Comparison of ENCODE assay signal across 24 cellular contexts in the genomic region with DNA sequence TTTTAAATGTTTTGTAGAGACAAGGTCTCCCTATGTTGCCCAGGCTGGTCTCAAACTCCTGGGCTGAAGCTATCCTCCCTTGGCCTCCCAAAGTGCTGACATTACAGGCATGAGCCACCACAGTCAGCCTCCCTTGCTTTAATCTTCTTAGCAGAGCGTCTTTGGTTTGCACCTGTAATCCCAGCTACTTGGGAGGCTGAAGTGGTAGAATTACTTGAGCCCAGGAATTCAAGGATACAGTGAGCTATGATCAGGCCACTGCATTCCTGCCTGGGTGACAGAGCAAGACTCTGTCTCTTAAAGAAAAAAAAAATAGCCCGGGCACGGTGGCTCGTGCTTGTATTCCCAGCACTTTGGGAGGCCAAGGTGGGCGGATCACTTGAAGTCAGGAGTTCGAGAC. TPM values are rescaled to one million over a fixed set of nuclear protein-coding genes. Genes with fewer than 3 reads are reported as not detected.
DNase-seq lines count a peak whose midpoint lies in the region; ATAC-seq and TF ChIP-seq lines count a peak whose summit lies in the region.
"Had no signal": no experiment of that assay in that cellular context is flagged by ENCODE, and none has a peak within 500 bp of the region (broad histone marks: within the 10 kb centered on the region; RNA-seq: fewer than 3 reads in every experiment).

No MANE protein-coding gene starts in this region.

- H3K4me2 ChIP-seq in BLaER1 = no peak overlapping the region

- H3K27me3 ChIP-seq in BLaER1 (no peaks in the 10 kb centered on the region), prostate gland (replicated peaks; ENCODE audit: insufficient read depth) (no peaks in the 10 kb centered on the region)
- no peaks in the 10 kb centered on the region for H3K27me3 ChIP-seq in CD8-positive, alpha-beta T cell (ENCODE audit: insufficient read depth, low read length)
- H3K27me3 ChIP-seq in naive thymus-derived CD4-positive, alpha-beta T cell (ENCODE audit: control insufficient read depth in 2 of 2, insufficient read depth in 2 of 2, low read length in 2 of 2) = no peaks in the 10 kb centered on the region
- H3K27me3 ChIP-seq: brain microvascular endothelial cell had no signal

- peaks cover 53% of the 10 kb centered on the region for H3K4me1 ChIP-seq in BLaER1
- H3K4me1 ChIP-seq in CD8-positive, alpha-beta T cell (ENCODE audit: insufficient read depth, low read length) = peaks cover 67% of the 10 kb centered on the region
- peaks cover 0 to 28% of the 10 kb centered on the region in 2 donors for H3K4me1 ChIP-seq in naive thymus-derived CD4-positive, alpha-beta T cell (ENCODE audit: control insufficient read depth in 2 of 2, insufficient read depth in 2 of 2, low read length in 2 of 2)
- H3K4me1 ChIP-seq in prostate gland (replicated peaks) = no peaks in the 10 kb centered on the region

- WGBS in prostate gland = 94% methylated on average over 6 of the region's 6 CpGs

- TF ChIP-seq CTCF in CD8-positive, alpha-beta T cell (IDR thresholded peaks at IDR 0.05) = no peak
- no peak for TF ChIP-seq CTCF in prostate gland (IDR thresholded peaks at IDR 0.05)

- CTCF ChIA-PET in CD8-positive, alpha-beta T cell (lab: Charles Lee) = interaction anchor here (0.6 to 1.6 kb wide), 5 partner anchors 13 to 167 kb away, joined by 3 to 6 read pairs (median 3); no protein-coding TSS in a partner anchor
- CTCF ChIA-PET in naive thymus-derived CD4-positive, alpha-beta T cell (lab: Charles Lee) = interaction anchor here (0.7 to 1.7 kb wide), 3 partner anchors 11 to 44 kb away, joined by 3 to 8 read pairs (median 3); no protein-coding TSS in a partner anchor

- peaks cover 41% of the 10 kb centered on the region for H3K36me3 Mint-ChIP-seq in CD8-positive, alpha-beta T cell
- H3K36me3 Mint-ChIP-seq in activated naive CD8-positive, alpha-beta T cell treated with anti-CD3 and anti-CD28 coated beads for 36 hours = peaks cover 31% of the 10 kb centered on the region
- peaks cover 0 to 17% (median 10%) of the 10 kb centered on the region in 5 donors for H3K36me3 Mint-ChIP-seq in naive thymus-derived CD4-positive, alpha-beta T cell

- POLR2A ChIA-PET in CD8-positive, alpha-beta T cell (lab: Charles Lee) = no interaction called here
- POLR2A ChIA-PET in naive thymus-derived CD4-positive, alpha-beta T cell (lab: Charles Lee) = interaction anchor here (1.2 to 1.7 kb wide), 2 partner anchors 16 to 101 kb away, joined by 3 read pairs; no protein-coding TSS in a partner anchor

- H4K20me1 ChIP-seq in BLaER1 = peaks cover 100% of the 10 kb centered on the region

- intact Hi-C loops in CD8-positive, alpha-beta T cell (cut with DNase I, micrococcal nuclease) = no loop called here
- intact Hi-C loops in naive thymus-derived CD4-positive, alpha-beta T cell (cut with micrococcal nuclease) = loop anchor here in 1 of 2 donors (2.0 kb wide), 1 partner anchor 14 kb away; no protein-coding TSS in a partner anchor
- intact Hi-C loops in prostate gland (cut with DNase I) = no loop called here

- no peak for ATAC-seq in CD8-positive, alpha-beta T cell
- ATAC-seq in naive thymus-derived CD4-positive, alpha-beta T cell = no peak
- no peak for ATAC-seq in GM21367 (IDR thresholded peaks at IDR 0.05; ENCODE audit: unreplicated experiment)
- ATAC-seq: GM12878, PC-3 had no signal

- no peaks in the 10 kb centered on the region for H3K27me3 Mint-ChIP-seq in CD8-positive, alpha-beta T cell (ENCODE audit: low read depth)
- no peaks in the 10 kb centered on the region for H3K27me3 Mint-ChIP-seq in activated naive CD8-positive, alpha-beta T cell treated with anti-CD3 and anti-CD28 coated beads for 36 hours
- H3K27me3 Mint-ChIP-seq in naive thymus-derived CD4-positive, alpha-beta T cell = no peaks in the 10 kb centered on the region
- H3K27me3 Mint-ChIP-seq: activated naive CD4-positive, alpha-beta T cell treated with anti-CD3 and anti-CD28 coated beads, Interleukin-2, amount 50 U/mL, for 24 hours had no signal

- H3K9me3 Mint-ChIP-seq in CD8-positive, alpha-beta T cell = no peaks in the 10 kb centered on the region
- no peaks in the 10 kb centered on the region for H3K9me3 Mint-ChIP-seq in activated naive CD8-positive, alpha-beta T cell treated with anti-CD3 and anti-CD28 coated beads for 36 hours
- no peaks in the 10 kb centered on the region for H3K9me3 Mint-ChIP-seq in naive thymus-derived CD4-positive, alpha-beta T cell
- H3K9me3 Mint-ChIP-seq: activated naive CD4-positive, alpha-beta T cell treated with anti-CD3 and anti-CD28 coated beads, Interleukin-2, amount 50 U/mL, for 24 hours; HFFc6; T-helper 1 cell treated with Interleukin-12 subunit alpha and Interleukin-12 subunit beta and Interleukin-4 antibody, amounts not matched to agents 30 μg/mL and 1 μg/mL, for 36 hours had no signal

- no peak overlapping the region for H3K4me3 Mint-ChIP-seq in CD8-positive, alpha-beta T cell
- H3K4me3 Mint-ChIP-seq in activated naive CD8-positive, alpha-beta T cell treated with anti-CD3 and anti-CD28 coated beads for 36 hours = no peak overlapping the region
- H3K4me3 Mint-ChIP-seq in naive thymus-derived CD4-positive, alpha-beta T cell = peak overlapping the region in 3 of 10 donors; percentile 27 to 45 (median 41)
- H3K4me3 Mint-ChIP-seq: activated naive CD4-positive, alpha-beta T cell treated with anti-CD3 and anti-CD28 coated beads, Interleukin-2, amount 50 U/mL, for 24 hours; HFFc6; T-helper 1 cell treated with Interleukin-12 subunit alpha and Interleukin-12 subunit beta and Interleukin-4 antibody, amounts not matched to agents 30 μg/mL and 1 μg/mL, for 36 hours had no signal

- no peak overlapping the region for H3K9ac ChIP-seq in BLaER1

- peaks cover 71% of the 10 kb centered on the region for H3K4me1 Mint-ChIP-seq in CD8-positive, alpha-beta T cell (ENCODE audit: low read depth)
- peaks cover 66% of the 10 kb centered on the region for H3K4me1 Mint-ChIP-seq in activated naive CD8-positive, alpha-beta T cell treated with anti-CD3 and anti-CD28 coated beads for 36 hours
- H3K4me1 Mint-ChIP-seq in naive thymus-derived CD4-positive, alpha-beta T cell = peaks cover 46 to 87% (median 64%) of the 10 kb centered on the region in 7 donors

- peak overlapping the region; percentile 31; the same call in 1 of the 2 replicates for H3K27ac ChIP-seq in BLaER1
- no peak overlapping the region for H3K27ac ChIP-seq in CD8-positive, alpha-beta T cell (ENCODE audit: low read depth, low read length)
- no peak overlapping the region for H3K27ac ChIP-seq in naive thymus-derived CD4-positive, alpha-beta T cell (ENCODE audit: low read depth, low read length)
- no peak overlapping the region for H3K27ac ChIP-seq in prostate gland
- H3K27ac ChIP-seq: brain microvascular endothelial cell had no signal

- DNase-seq in CD8-positive, alpha-beta T cell = peak in 1 of 7 experiments; percentile 9
- no peak for DNase-seq in activated naive CD8-positive, alpha-beta T cell treated with anti-CD3 and anti-CD28 coated beads for 36 hours
- DNase-seq in naive thymus-derived CD4-positive, alpha-beta T cell = no peak
- DNase-seq in prostate gland (ENCODE audit: low spot score) (no peak), ureter (ENCODE audit: low spot score) (no peak), NCI-H2196 treated with DMSO at 0.1 percent for 48 hours (lab: John Stamatoyannopoulos, UW; ENCODE audit: unreplicated experiment) (no peak)
- DNase-seq: activated CD4-positive, CD25-positive, alpha-beta regulatory T cell; brain microvascular endothelial cell; foreskin fibroblast; GDM1; HFFc6; hippocampal formation; kidney; mesenchymal stem cell; NCI-H1417 treated with DMSO at 0.1 percent for 48 hours; NCI-H748 treated with DMSO at 0.1 percent for 48 hours; PC-3; stimulated activated CD4-positive, alpha-beta T cell treated with anti-CD3 and anti-CD28 coated beads, Interleukin-15, amount 100 ng/mL, for 24 hours; stimulated activated naive CD4-positive, alpha-beta T cell had no signal

- H3K4me3 ChIP-seq in BLaER1 (no peak overlapping the region), prostate gland (no peak overlapping the region)
- no peak overlapping the region for H3K4me3 ChIP-seq in CD8-positive, alpha-beta T cell (ENCODE audit: low read depth, low read length)
- H3K4me3 ChIP-seq in naive thymus-derived CD4-positive, alpha-beta T cell (ENCODE audit: low read length) = no peak overlapping the region
- H3K4me3 ChIP-seq: GM12878 had no signal

- no peak for TF ChIP-seq POLR2A in prostate gland (IDR thresholded peaks at IDR 0.05)

- H3K9me3 ChIP-seq in BLaER1 (no peaks in the 10 kb centered on the region), prostate gland (no peaks in the 10 kb centered on the region)
- H3K9me3 ChIP-seq in CD8-positive, alpha-beta T cell (ENCODE audit: low read length) = no peaks in the 10 kb centered on the region
- no peaks in the 10 kb centered on the region for H3K9me3 ChIP-seq in naive thymus-derived CD4-positive, alpha-beta T cell (ENCODE audit: control insufficient read depth in 2 of 3, low read length in 3 of 3)

- H3K27ac Mint-ChIP-seq in CD8-positive, alpha-beta T cell = peak overlapping the region; percentile 88
- H3K27ac Mint-ChIP-seq in activated naive CD8-positive, alpha-beta T cell treated with anti-CD3 and anti-CD28 coated beads for 36 hours = peak overlapping the region; percentile 76
- H3K27ac Mint-ChIP-seq in naive thymus-derived CD4-positive, alpha-beta T cell = peak overlapping the region in 8 of 9 donors; percentile 55 to 87 (median 78)
- H3K27ac Mint-ChIP-seq: HFFc6; T-helper 1 cell treated with Interleukin-12 subunit alpha and Interleukin-12 subunit beta and Interleukin-4 antibody, amounts not matched to agents 30 μg/mL and 1 μg/mL, for 36 hours had no signal

- peaks cover 78% of the 10 kb centered on the region for H3K36me3 ChIP-seq in BLaER1
- H3K36me3 ChIP-seq in CD8-positive, alpha-beta T cell (ENCODE audit: insufficient read depth, low read length) = no peaks in the 10 kb centered on the region
- H3K36me3 ChIP-seq in naive thymus-derived CD4-positive, alpha-beta T cell (ENCODE audit: control insufficient read depth in 2 of 3, insufficient read depth in 3 of 3, low read length in 3 of 3) = peaks cover 0 to 12% (median 4%) of the 10 kb centered on the region in 3 experiments
- H3K36me3 ChIP-seq in prostate gland = no peaks in the 10 kb centered on the region
- H3K36me3 ChIP-seq: brain microvascular endothelial cell had no signal

RNA-seq across cellular contexts. Expression of a gene that starts 27.8 kb away (rescaled TPM):
- 100 to 1,000 TPM; 180 TPM for total RNA-seq in CD8-positive, alpha-beta T cell
- 100 to 1,000 TPM; 286 to 297 TPM for total RNA-seq in activated naive CD8-positive, alpha-beta T cell treated with anti-CD3 and anti-CD28 coated beads for 36 hours
- 100 to 1,000 TPM; 145 to 214 (median 184) TPM for total RNA-seq in naive thymus-derived CD4-positive, alpha-beta T cell
- polyA plus RNA-seq in naive thymus-derived CD4-positive, alpha-beta T cell = 100 to 1,000 TPM; 320 to 343 TPM
- total RNA-seq in prostate gland = 10 to 100 TPM; 90.3 to 96.3 TPM
- 180 TPM for total RNA-seq in ureter

RNA-seq across cellular contexts. Expression of a gene that starts 59.2 kb away (rescaled TPM):
- 1 to 10 TPM; 4.1 to 4.7 TPM for total RNA-seq in CD8-positive, alpha-beta T cell
- 1 to 10 TPM; 1.3 to 2.0 TPM for total RNA-seq in activated naive CD8-positive, alpha-beta T cell treated with anti-CD3 and anti-CD28 coated beads for 36 hours
- 10 to 100 TPM in 1 of 5 experiments, 1 to 10 TPM in 3, under 1 TPM in 1; 0.73 to 21.4 (median 3.5) TPM for total RNA-seq in naive thymus-derived CD4-positive, alpha-beta T cell
- polyA plus RNA-seq in naive thymus-derived CD4-positive, alpha-beta T cell = 1 to 10 TPM; 1.7 to 2.2 TPM
- total RNA-seq in prostate gland (10 to 100 TPM; 47.4 to 47.7 TPM), ureter (28.7 TPM)
